In the genomic region with DNA sequence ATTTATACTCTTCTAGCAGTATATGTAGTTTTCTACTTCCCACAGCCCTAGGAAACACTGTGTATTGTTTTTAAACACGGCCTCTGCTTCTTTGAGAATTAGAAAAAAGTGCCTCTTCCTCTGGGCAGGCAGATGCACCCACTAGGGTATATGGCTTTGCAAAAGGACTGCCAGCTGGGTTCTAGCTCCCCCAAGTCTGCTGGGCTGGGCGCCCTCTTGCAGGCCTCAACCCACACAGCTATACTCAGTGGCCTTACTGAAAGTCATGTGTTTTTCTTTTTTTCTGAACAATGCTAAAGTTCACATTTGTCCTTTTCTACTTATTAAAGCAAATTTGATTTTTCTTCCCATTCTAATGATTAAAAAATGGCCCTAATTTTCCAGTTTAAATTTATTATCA, we compare ENCODE assay signal across 30 cellular contexts. TPM values are rescaled to one million over a fixed set of nuclear protein-coding genes. Genes with fewer than 3 reads are reported as not detected.
"Had no signal": no experiment of that assay in that cellular context is flagged by ENCODE, and none has a peak within 500 bp of the region (broad histone marks: within the 10 kb centered on the region; RNA-seq: fewer than 3 reads in every experiment).

No MANE protein-coding gene starts in this region.

- H3K27ac Mint-ChIP-seq: activated naive CD8-positive, alpha-beta T cell; natural killer cell treated with Interleukin-12 subunit alpha and Interleukin-12 subunit beta and Interleukin-15 and Interleukin-18, amount 100 ng/mL, for 72 hours; T-helper 2 cell treated with Interferon-gamma antibody and Interleukin-4, amounts not matched to agents 5 μg/mL and 100 μg/mL, for 36 hours had no signal

- H3K36me3 ChIP-seq: adrenal gland, brain microvascular endothelial cell, left lung, neutrophil, ovary, upper lobe of left lung, vagina had no signal

- H3K4me1 ChIP-seq: adrenal gland, left lung, upper lobe of left lung, vagina had no signal

- H3K4me3 Mint-ChIP-seq: activated naive CD8-positive, alpha-beta T cell; natural killer cell treated with Interleukin-12 subunit alpha and Interleukin-12 subunit beta and Interleukin-15 and Interleukin-18, amount 100 ng/mL, for 72 hours; T-helper 2 cell treated with Interferon-gamma antibody and Interleukin-4, amounts not matched to agents 5 μg/mL and 100 μg/mL, for 36 hours had no signal

- ATAC-seq: left lung; mucosa of descending colon; natural killer cell treated with Interleukin-12 subunit alpha and Interleukin-12 subunit beta and Interleukin-15 and Interleukin-18, amount 100 ng/mL, for 72 hours; sciatic nerve; stimulated activated naive CD8-positive, alpha-beta T cell treated with anti-CD3 and anti-CD28 coated beads, Interleukin-15, Interleukin-2, amounts not matched to agents 100 U/mL and 50 U/mL, for 24 hours had no signal

- H3K27ac ChIP-seq: adrenal gland, brain microvascular endothelial cell, coronary artery, dorsolateral prefrontal cortex, left lung, neutrophil, ovary, skin epidermis, upper lobe of left lung, vagina had no signal

- H3K4me3 ChIP-seq: adrenal gland, coronary artery, dorsolateral prefrontal cortex, left lung, lung, mucosa of descending colon, ovary, skin epidermis, upper lobe of left lung, vagina had no signal

- H3K27me3 Mint-ChIP-seq: activated naive CD8-positive, alpha-beta T cell; progenitor cell of endocrine pancreas had no signal

- H3K27me3 ChIP-seq: adrenal gland, brain microvascular endothelial cell, dorsolateral prefrontal cortex, left lung, neutrophil, ovary, upper lobe of left lung, vagina had no signal

- H3K36me3 Mint-ChIP-seq: activated naive CD8-positive, alpha-beta T cell; natural killer cell treated with Interleukin-12 subunit alpha and Interleukin-12 subunit beta and Interleukin-15 and Interleukin-18, amount 100 ng/mL, for 72 hours had no signal

- FAIRE-seq: astrocyte, frontal cortex, islet of Langerhans had no signal

- DNase-seq: activated CD4-positive, alpha-beta T cell treated with anti-CD3 and anti-CD28 coated beads for 48 hours; activated CD4-positive, alpha-beta T cell treated with anti-CD3 and anti-CD28 coated beads, Interleukin-2, amount 50 U/mL, for 48 hours; activated CD8-positive, alpha-beta memory T cell treated with anti-CD3 and anti-CD28 coated beads for 24 hours; activated effector memory CD4-positive, alpha-beta T cell treated with Interleukin-2 at 50 U/mL for 16 hours; activated naive CD4-positive, alpha-beta T cell treated with Interleukin-2 at 50 U/mL for 16 hours; adrenal gland; brain microvascular endothelial cell; dorsolateral prefrontal cortex; effector memory CD4-positive, alpha-beta T cell; left lung; mucosa of descending colon; ovary; retina; stimulated activated CD4-positive, alpha-beta T cell treated with anti-CD3 and anti-CD28 coated beads, Interleukin-12 subunit alpha, Interleukin-12 subunit beta, amount 100 ng/mL, for 4 hours; stimulated activated CD4-positive, alpha-beta T cell treated with anti-CD3 and anti-CD28 coated beads, Interleukin-4, amount 100 ng/mL, for 1 hour; stimulated activated naive CD8-positive, alpha-beta T cell treated with anti-CD3 and anti-CD28 coated beads, Interleukin-15, Interleukin-2, amounts not matched to agents 100 U/mL and 50 U/mL, for 24 hours had no signal

- H3K9me3 ChIP-seq: adrenal gland, mucosa of descending colon, neutrophil, ovary, upper lobe of left lung, vagina had no signal

- H3K9me3 Mint-ChIP-seq: T-helper 2 cell treated with Interferon-gamma antibody and Interleukin-4, amounts not matched to agents 5 μg/mL and 100 μg/mL, for 36 hours had no signal

RNA-seq across cellular contexts. Expression of a gene that starts 35.5 kb away (rescaled TPM):
- total RNA-seq: natural killer cell treated with Interleukin-12 subunit alpha and Interleukin-12 subunit beta and Interleukin-15 and Interleukin-18, amount 100 ng/mL, for 72 hours had no signal
